ENCODE assay signal across 12 cellular contexts in the genomic region with DNA sequence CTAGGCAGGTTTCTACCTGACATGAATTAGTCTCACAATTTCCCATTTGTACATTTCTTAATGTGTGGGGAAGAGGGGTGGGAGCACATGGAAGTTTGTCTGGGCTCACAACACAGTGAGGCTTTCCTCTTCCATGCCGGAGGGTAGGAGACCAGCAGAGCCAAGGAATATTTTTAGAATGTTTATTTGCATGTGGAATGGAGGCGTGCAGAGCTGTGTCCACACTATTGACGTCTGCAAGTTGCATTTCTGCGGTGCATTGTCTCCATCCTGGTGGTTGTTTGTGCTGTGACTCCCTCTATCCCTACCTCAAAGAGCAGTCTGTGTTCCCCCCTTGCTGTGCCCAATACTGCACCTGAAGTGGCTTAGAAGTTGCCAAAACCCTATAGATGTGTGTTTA.
DNase-seq lines count a peak whose midpoint lies in the region; TF ChIP-seq lines count a peak whose summit lies in the region.
"Had no signal": no experiment of that assay in that cellular context is flagged by ENCODE, and none has a peak within 500 bp of the region (broad histone marks: within the 10 kb centered on the region; RNA-seq: fewer than 3 reads in every experiment).

No MANE protein-coding gene starts in this region.

- no peak overlapping the region for H3K4me3 ChIP-seq in choroid plexus epithelial cell (ENCODE audit: low read depth, low read length)
- H3K4me3 ChIP-seq in left ventricle myocardium inferior = no peak overlapping the region
- H3K4me3 ChIP-seq: GM23248, HAP-1 had no signal

- no peaks in the 10 kb centered on the region for H3K27me3 ChIP-seq in left ventricle myocardium inferior (ENCODE audit: low read depth)

- H3K27ac ChIP-seq in left ventricle myocardium inferior (replicated peaks) = no peak overlapping the region
- H3K27ac ChIP-seq: C4-2B, GM23248 had no signal

- peak; percentile 23 for DNase-seq in AG08396 (ENCODE audit: low spot score)
- DNase-seq in RPMI7951 (ENCODE audit: low read depth) = peak; percentile 84
- peak; percentile 32 for DNase-seq in choroid plexus epithelial cell (ENCODE audit: low read depth)
- no peak for DNase-seq in NCI-H146 (lab: John Stamatoyannopoulos, UW)
- no peak for DNase-seq in left ventricle myocardium inferior
- no peak for DNase-seq in HCEC 1CT
- DNase-seq: AML-193; Caco-2; CD4-positive, alpha-beta T cell; GM23248 had no signal

- TF ChIP-seq CTCF in choroid plexus epithelial cell (conservative IDR thresholded peaks at IDR 0.05; ENCODE audit: low read depth, low read length) (no peak), left ventricle myocardium inferior (IDR thresholded peaks at IDR 0.05; ENCODE audit: borderline replicate concordance) (no peak)

- no peaks in the 10 kb centered on the region for H3K4me1 ChIP-seq in left ventricle myocardium inferior
- H3K4me1 ChIP-seq: Caco-2, HAP-1 had no signal

- no peaks in the 10 kb centered on the region for H3K36me3 ChIP-seq in left ventricle myocardium inferior
- H3K36me3 ChIP-seq: HAP-1 had no signal

- intact Hi-C loops in left ventricle myocardium inferior (cut with micrococcal nuclease) = no loop called here

- H3K9me3 ChIP-seq in left ventricle myocardium inferior (replicated peaks) = no peaks in the 10 kb centered on the region
- H3K9me3 ChIP-seq: Caco-2, HAP-1 had no signal

Comparison
In these comparisons a context has a peak if more than half of its experiments do, and no peak if none do; other contexts are left out.
1. DNase-seq: peak in AG08396 (single experiment), RPMI7951 (single experiment) and choroid plexus epithelial cell (single experiment); none in NCI-H146 (single experiment), left ventricle myocardium inferior (single experiment) and HCEC 1CT (single experiment).